In the genomic region with DNA sequence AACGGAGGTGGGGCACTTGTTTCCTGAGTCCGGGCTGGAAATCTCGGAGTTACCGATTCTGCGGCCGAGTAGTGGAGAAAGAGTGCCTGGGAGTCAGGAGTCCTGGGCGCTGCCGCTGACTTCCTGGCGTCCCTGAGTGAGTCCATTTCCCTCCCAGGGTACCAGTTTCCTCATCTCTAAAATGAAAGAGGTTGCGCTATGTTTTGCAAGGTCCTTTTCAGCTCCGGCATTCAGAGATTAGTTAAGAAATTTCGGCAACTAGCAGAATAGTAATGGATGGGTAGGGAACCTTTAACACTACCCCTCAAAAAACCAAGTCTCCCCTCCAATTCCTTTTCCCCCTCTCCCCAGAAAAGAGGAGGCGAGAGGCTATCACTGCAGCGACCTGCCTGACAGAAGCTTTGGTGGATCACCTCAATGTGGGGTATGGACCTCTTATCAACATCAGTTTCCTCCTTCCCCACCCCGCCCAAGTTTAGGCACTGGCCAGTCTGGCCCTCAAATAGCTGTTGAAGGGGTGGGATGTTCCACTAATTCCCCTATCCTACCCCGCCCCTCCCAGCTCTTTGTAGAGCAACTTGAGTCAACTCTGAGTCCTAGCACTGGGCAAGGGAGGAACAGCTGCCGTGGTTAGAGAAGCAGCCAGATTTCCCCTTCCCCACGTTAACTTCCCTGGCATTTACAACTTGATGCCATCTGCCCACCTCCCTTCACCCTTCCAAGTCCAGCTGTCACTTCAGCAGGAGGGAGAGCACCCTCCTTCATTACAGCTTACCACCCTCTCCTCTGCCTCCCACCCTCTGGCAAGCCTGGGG, we compare ENCODE assay signal across 8 cellular contexts. TPM values are rescaled to one million over a fixed set of nuclear protein-coding genes. Genes with fewer than 3 reads are reported as not detected.
DNase-seq lines count a peak whose midpoint lies in the region; ATAC-seq, FAIRE-seq and TF ChIP-seq lines count a peak whose summit lies in the region.

No MANE protein-coding gene starts in this region.

- H3K36me3 Mint-ChIP-seq in IgD-negative memory B cell = no peaks in the 10 kb centered on the region

- peak overlapping the region; percentile 81 for H3K27ac ChIP-seq in HepG2 (ENCODE audit: extremely low read length, insufficient read depth, low read length)
- H3K27ac ChIP-seq in upper lobe of left lung = peak overlapping the region; percentile 93 to 97 (median 94)

- H3K4me3 Mint-ChIP-seq in IgD-negative memory B cell = peak overlapping the region; percentile 88 to 97 (median 94)

- 33% methylated on average over 18 of the region's 18 CpGs for WGBS in HepG2 (ENCODE audit: low lambda C conversion rate)
- WGBS in upper lobe of left lung, 2 donors = 15 to 24% methylated on average over 11 to 18 of the region's 18 CpGs

- H3K27me3 Mint-ChIP-seq in IgD-negative memory B cell = no peaks in the 10 kb centered on the region

- TF ChIP-seq EP300 in HepG2 (IDR thresholded peaks at IDR 0.05; ENCODE audit: low read depth in 2 of 2, low read length in 2 of 2) = no peak
- no peak for TF ChIP-seq EP300 in HepG2 (CRISPR knock-in tag; IDR thresholded peaks at IDR 0.05; ENCODE audit: borderline replicate concordance)
- TF ChIP-seq EP300 in upper lobe of left lung (IDR thresholded peaks at IDR 0.05) = no peak

- H3K9me3 Mint-ChIP-seq in IgD-negative memory B cell = no peaks in the 10 kb centered on the region

- CTCF ChIA-PET in HepG2 (lab: Yijun Ruan, JAX; ENCODE audit: low intra/inter-chr PET ratio, low total read pairs) = no interaction called here

- FAIRE-seq in HepG2 (lab: Jason Lieb, UNC) = no peak

- H4K20me1 ChIP-seq in HepG2 (ENCODE audit: insufficient read depth, low read length) = no peaks in the 10 kb centered on the region

- DNase-seq in GM12865 (ENCODE audit: low read depth) = no peak
- no peak for DNase-seq in adipocyte (ENCODE audit: low read depth)
- no peak for DNase-seq in HepG2 (ENCODE audit: low spot score)
- no peak for DNase-seq in upper lobe of left lung
- no peak for DNase-seq in AG20443 (ENCODE audit: low spot score)

- no peaks in the 10 kb centered on the region for H3K79me2 ChIP-seq in HepG2 (ENCODE audit: insufficient read depth, low read length)

- H3K36me3 ChIP-seq in adipocyte (ENCODE audit: control insufficient read depth, insufficient read depth, low read length, severe bottlenecking) = no peaks in the 10 kb centered on the region
- no peaks in the 10 kb centered on the region; a peak in 1 of 5 replicates for H3K36me3 ChIP-seq in HepG2 (replicated peaks in 1 of 2; ENCODE audit: control insufficient read depth in 1 of 2, insufficient read depth in 2 of 2, low read length in 2 of 2)
- peaks cover 0 to 6% (median 2%) of the 10 kb centered on the region in 4 donors for H3K36me3 ChIP-seq in upper lobe of left lung

- in situ Hi-C loops in HepG2 (cut with HindIII; ENCODE audit: extremely low pct_ligation_motif_present, low pct_unique_long_range_greater_than_20kb) = no loop called here

- no peaks in the 10 kb centered on the region for H3K27me3 ChIP-seq in adipocyte (replicated peaks; ENCODE audit: control insufficient read depth, insufficient read depth, low read length)
- peaks cover 0 to 11% of the 10 kb centered on the region in 2 experiments; a peak in 2 of 5 replicates for H3K27me3 ChIP-seq in HepG2 (ENCODE audit: control insufficient read depth in 1 of 2, insufficient read depth in 2 of 2, low read length in 2 of 2)
- no peaks in the 10 kb centered on the region for H3K27me3 ChIP-seq in upper lobe of left lung

- peak overlapping the region; percentile 79 for H2AFZ ChIP-seq in HepG2 (ENCODE audit: low read length)

- no TSS peak for BruUV-seq in HepG2 (replicated peaks; lab: Mats Ljungman, UMichigan)

- peaks cover 81% of the 10 kb centered on the region for H3K4me1 ChIP-seq in adipocyte (ENCODE audit: control insufficient read depth, insufficient read depth, low read length)
- H3K4me1 ChIP-seq in HepG2 (ENCODE audit: insufficient read depth, low read length) = peaks cover 62% of the 10 kb centered on the region
- H3K4me1 ChIP-seq in upper lobe of left lung = peaks cover 32 to 63% (median 41%) of the 10 kb centered on the region in 4 donors

- H3K9me3 ChIP-seq in adipocyte (ENCODE audit: control insufficient read depth, low read length) (no peaks in the 10 kb centered on the region), HepG2 (ENCODE audit: low read length) (no peaks in the 10 kb centered on the region), upper lobe of left lung (no peaks in the 10 kb centered on the region)

- no peak; the same call in 2 of the 3 replicates for ATAC-seq in HepG2
- peak; percentile 1 to 26 for ATAC-seq in upper lobe of left lung (ENCODE audit: low FRiP score in 2 of 2)
- no peak for ATAC-seq in GM21717 (IDR thresholded peaks at IDR 0.05; ENCODE audit: unreplicated experiment)
- no peak for ATAC-seq in GM18858 (IDR thresholded peaks at IDR 0.05; ENCODE audit: unreplicated experiment)

- H3K4me1 Mint-ChIP-seq in IgD-negative memory B cell = peaks cover 15 to 30% (median 19%) of the 10 kb centered on the region in 3 donors

- peak overlapping the region; percentile 92 to 99 (median 98) for H3K27ac Mint-ChIP-seq in IgD-negative memory B cell

- intact Hi-C loops in HepG2 (cut with micrococcal nuclease; ENCODE audit: unreplicated experiment) = no loop called here

- peak overlapping the region; percentile 72 for H3K4me2 ChIP-seq in HepG2 (ENCODE audit: low read depth, low read length)

- TF ChIP-seq CTCF in GM12865 (IDR thresholded peaks at IDR 0.05; ENCODE audit: insufficient read depth, low read depth, low read length, missing control alignments) (no peak), HepG2 (CRISPR knock-in tag; IDR thresholded peaks at IDR 0.05) (no peak), upper lobe of left lung (IDR thresholded peaks at IDR 0.05) (peak in 1 of 6 experiments; percentile 18)

- H3K4me3 ChIP-seq in GM12865 (ENCODE audit: low read depth, low read length) = peak overlapping the region; percentile 96
- peak overlapping the region; percentile 84 for H3K4me3 ChIP-seq in adipocyte (ENCODE audit: low read length)
- H3K4me3 ChIP-seq in HepG2 (replicated peaks in 1 of 3; ENCODE audit: insufficient read depth in 1 of 3, low read depth in 2 of 3, low read length in 3 of 3) = peak overlapping the region; percentile 77 to 96 (median 84)
- peak overlapping the region; percentile 78 to 97 (median 88) for H3K4me3 ChIP-seq in upper lobe of left lung

- TF ChIP-seq POLR2A in HepG2 (IDR thresholded peaks at IDR 0.05; ENCODE audit: insufficient read depth in 1 of 2, low read depth in 2 of 2, low read length in 2 of 2) (no peak), upper lobe of left lung (IDR thresholded peaks at IDR 0.05) (no peak)

- H3K9ac ChIP-seq in adipocyte (ENCODE audit: low read length) (peak overlapping the region; percentile 89), HepG2 (ENCODE audit: insufficient read depth, low read depth, low read length) (peak overlapping the region; percentile 80)

- no peak for TF ChIP-seq RAD21 in HepG2 (CRISPR knock-in tag; IDR thresholded peaks at IDR 0.05)

- POLR2A ChIA-PET in HepG2 (lab: Yijun Ruan, JAX) = interaction anchor here (1.5 to 4.5 kb wide), 3 partner anchors 10 to 35 kb away, joined by 9 to 38 read pairs (median 15); partner anchors contain the start of genes CD63 and ITGA7

RNA-seq across cellular contexts. Expression of gene BLOC1S1, which starts 0.9 kb away (rescaled TPM):
- polyA plus RNA-seq in IgD-negative memory B cell (174 TPM), HepG2 (2011; rRNA removed) (50.5 and 55.1 TPM in 2 replicates)
- total RNA-seq in HepG2 (2016; rRNA removed; fragmentation: Illumina TruSeq; extraction: Trizol) (95.3 and 99.7 TPM in 2 replicates), upper lobe of left lung (100 to 1,000 TPM in 5 of 6 donors, 10 to 100 TPM in 1; 34.6 to 255 (median 139) TPM)
- total RNA-seq in HepG2 (2016; cell fraction: cytosol; rRNA removed; fragmentation: Illumina TruSeq; extraction: Trizol; ENCODE audit: low read depth) = 118 and 144 TPM in 2 replicates
- total RNA-seq in HepG2 (2016; cell fraction: insoluble cytoplasmic fraction; rRNA removed; fragmentation: Illumina TruSeq; extraction: Trizol) = 97.9 and 110 TPM in 2 replicates
- total RNA-seq in HepG2 (2016; cell fraction: membrane; rRNA removed; fragmentation: Illumina TruSeq; extraction: Trizol) = 102 and 108 TPM in 2 replicates
- total RNA-seq in HepG2 (2016; cell fraction: nucleus; rRNA removed; fragmentation: Illumina TruSeq; extraction: Trizol) = 34.2 and 48.7 TPM in 2 replicates
- 74.9 and 112 TPM in 2 replicates for polyA plus RNA-seq in HepG2 (2011; cell fraction: cytosol; rRNA removed)
- 22.5 and 27.2 TPM in 2 replicates for polyA plus RNA-seq in HepG2 (2011; cell fraction: nucleus; rRNA removed)
- 34.8 and 38.2 TPM in 2 replicates for polyA plus RNA-seq in HepG2 (2012)
- polyA plus RNA-seq in HepG2 (2016; cell fraction: cytosol; fragmentation: Illumina TruSeq; extraction: Trizol; ENCODE audit: low read depth) = 149 and 162 TPM in 2 replicates
- polyA plus RNA-seq in HepG2 (2016; cell fraction: insoluble cytoplasmic fraction; fragmentation: Illumina TruSeq; extraction: Trizol; ENCODE audit: low read depth) = 107 and 112 TPM in 2 replicates
- 91.5 and 100 TPM in 2 replicates for polyA plus RNA-seq in HepG2 (2016; cell fraction: membrane; fragmentation: Illumina TruSeq; extraction: Trizol; ENCODE audit: low read depth)
- polyA plus RNA-seq in HepG2 (2016; cell fraction: nucleus; fragmentation: Illumina TruSeq; extraction: Trizol; ENCODE audit: insufficient read depth, low read depth) = 64.2 and 67.2 TPM in 2 replicates
- 21.9 and 89.7 TPM in 2 replicates for polyA minus RNA-seq in HepG2 (2011; rRNA and poly(A)+ RNA removed; ENCODE audit: low replicate concordance)
- polyA minus RNA-seq in HepG2 (2011; cell fraction: cytosol; rRNA and poly(A)+ RNA removed) = 6.7 and 11.0 TPM in 2 replicates
- polyA minus RNA-seq in HepG2 (2011; cell fraction: nucleus; rRNA and poly(A)+ RNA removed) = 7.8 and 8.2 TPM in 2 replicates

RNA-seq across cellular contexts. Expression of gene RDH5, which starts 3.4 kb away (rescaled TPM):
- 2.2 TPM for polyA plus RNA-seq in IgD-negative memory B cell
- total RNA-seq in HepG2 (2016; rRNA removed; fragmentation: Illumina TruSeq; extraction: Trizol) = 1.0 and 2.6 TPM in 2 replicates
- 1.2 and 1.5 TPM in 2 replicates for total RNA-seq in HepG2 (2016; cell fraction: cytosol; rRNA removed; fragmentation: Illumina TruSeq; extraction: Trizol; ENCODE audit: low read depth)
- 1.2 and 2.6 TPM in 2 replicates for total RNA-seq in HepG2 (2016; cell fraction: insoluble cytoplasmic fraction; rRNA removed; fragmentation: Illumina TruSeq; extraction: Trizol)
- 1.3 and 1.5 TPM in 2 replicates for total RNA-seq in HepG2 (2016; cell fraction: membrane; rRNA removed; fragmentation: Illumina TruSeq; extraction: Trizol)
- total RNA-seq in HepG2 (2016; cell fraction: nucleus; rRNA removed; fragmentation: Illumina TruSeq; extraction: Trizol) = 4.5 and 6.2 TPM in 2 replicates
- 5.7 TPM in 2 replicates for polyA plus RNA-seq in HepG2 (2011; rRNA removed)
- 2.4 and 3.4 TPM in 2 replicates for polyA plus RNA-seq in HepG2 (2011; cell fraction: cytosol; rRNA removed)
- polyA plus RNA-seq in HepG2 (2011; cell fraction: nucleus; rRNA removed) = 17.8 and 19.4 TPM in 2 replicates
- 3.3 and 4.2 TPM in 2 replicates for polyA plus RNA-seq in HepG2 (2012)
- 0.41 and 0.84 TPM in 2 replicates for polyA plus RNA-seq in HepG2 (2016; cell fraction: cytosol; fragmentation: Illumina TruSeq; extraction: Trizol; ENCODE audit: low read depth)
- polyA plus RNA-seq in HepG2 (2016; cell fraction: insoluble cytoplasmic fraction; fragmentation: Illumina TruSeq; extraction: Trizol; ENCODE audit: low read depth) = 0.71 and 0.91 TPM in 2 replicates
- 1.0 and 1.1 TPM in 2 replicates for polyA plus RNA-seq in HepG2 (2016; cell fraction: membrane; fragmentation: Illumina TruSeq; extraction: Trizol; ENCODE audit: low read depth)
- polyA plus RNA-seq in HepG2 (2016; cell fraction: nucleus; fragmentation: Illumina TruSeq; extraction: Trizol; ENCODE audit: insufficient read depth, low read depth) = 9.3 and 11.2 TPM in 2 replicates
- 4.1 and 8.8 TPM in 2 replicates for polyA minus RNA-seq in HepG2 (2011; rRNA and poly(A)+ RNA removed; ENCODE audit: low replicate concordance)
- polyA minus RNA-seq in HepG2 (2011; cell fraction: cytosol; rRNA and poly(A)+ RNA removed) = 0.53 and 0.79 TPM in 2 replicates
- 11.6 and 16.1 TPM in 2 replicates for polyA minus RNA-seq in HepG2 (2011; cell fraction: nucleus; rRNA and poly(A)+ RNA removed)
- 10 to 100 TPM in 1 of 6 donors, 1 to 10 TPM in 5; 3.8 to 37.7 (median 5.6) TPM for total RNA-seq in upper lobe of left lung

RNA-seq across cellular contexts. Expression of gene ITGA7, which starts 9.1 kb away (rescaled TPM):
- polyA plus RNA-seq in IgD-negative memory B cell = 0.13 TPM
- 0.24 and 0.75 TPM in 2 replicates for total RNA-seq in HepG2 (2016; rRNA removed; fragmentation: Illumina TruSeq; extraction: Trizol)
- not detected in 2 replicates for total RNA-seq in HepG2 (2016; cell fraction: cytosol; rRNA removed; fragmentation: Illumina TruSeq; extraction: Trizol; ENCODE audit: low read depth)
- 0.15 and 0.35 TPM in 2 replicates for total RNA-seq in HepG2 (2016; cell fraction: insoluble cytoplasmic fraction; rRNA removed; fragmentation: Illumina TruSeq; extraction: Trizol)
- 0.03 and 0.14 TPM in 2 replicates for total RNA-seq in HepG2 (2016; cell fraction: membrane; rRNA removed; fragmentation: Illumina TruSeq; extraction: Trizol)
- total RNA-seq in HepG2 (2016; cell fraction: nucleus; rRNA removed; fragmentation: Illumina TruSeq; extraction: Trizol) = 1.3 and 1.5 TPM in 2 replicates
- 0.65 and 1.8 TPM in 2 replicates for polyA plus RNA-seq in HepG2 (2011; rRNA removed)
- polyA plus RNA-seq in HepG2 (2011; cell fraction: cytosol; rRNA removed) = 0.16 and 0.28 TPM in 2 replicates
- polyA plus RNA-seq in HepG2 (2011; cell fraction: nucleus; rRNA removed) = 12.1 and 12.6 TPM in 2 replicates
- 1.1 and 1.2 TPM in 2 replicates for polyA plus RNA-seq in HepG2 (2012)
- not detected in 2 replicates for polyA plus RNA-seq in HepG2 (2016; cell fraction: cytosol; fragmentation: Illumina TruSeq; extraction: Trizol; ENCODE audit: low read depth)
- 0.28 TPM in 1 of 2 replicates, not detected in the other for polyA plus RNA-seq in HepG2 (2016; cell fraction: insoluble cytoplasmic fraction; fragmentation: Illumina TruSeq; extraction: Trizol; ENCODE audit: low read depth)
- polyA plus RNA-seq in HepG2 (2016; cell fraction: membrane; fragmentation: Illumina TruSeq; extraction: Trizol; ENCODE audit: low read depth) = not detected in 2 replicates
- polyA plus RNA-seq in HepG2 (2016; cell fraction: nucleus; fragmentation: Illumina TruSeq; extraction: Trizol; ENCODE audit: insufficient read depth, low read depth) = 1.7 and 2.7 TPM in 2 replicates
- 1.4 and 1.9 TPM in 2 replicates for polyA minus RNA-seq in HepG2 (2011; rRNA and poly(A)+ RNA removed; ENCODE audit: low replicate concordance)
- not detected in 2 replicates for polyA minus RNA-seq in HepG2 (2011; cell fraction: cytosol; rRNA and poly(A)+ RNA removed)
- 2.2 and 3.1 TPM in 2 replicates for polyA minus RNA-seq in HepG2 (2011; cell fraction: nucleus; rRNA and poly(A)+ RNA removed)
- total RNA-seq in upper lobe of left lung = 10 to 100 TPM in 3 of 6 donors, 1 to 10 TPM in 3; 4.6 to 30.4 (median 9.0) TPM

RNA-seq across cellular contexts. Expression of gene CD63, which starts 12.0 kb away (rescaled TPM):
- polyA plus RNA-seq in IgD-negative memory B cell = 171 TPM
- total RNA-seq in HepG2 (2016; rRNA removed; fragmentation: Illumina TruSeq; extraction: Trizol) = 134 and 277 TPM in 2 replicates
- 129 and 132 TPM in 2 replicates for total RNA-seq in HepG2 (2016; cell fraction: cytosol; rRNA removed; fragmentation: Illumina TruSeq; extraction: Trizol; ENCODE audit: low read depth)
- 128 and 284 TPM in 2 replicates for total RNA-seq in HepG2 (2016; cell fraction: insoluble cytoplasmic fraction; rRNA removed; fragmentation: Illumina TruSeq; extraction: Trizol)
- total RNA-seq in HepG2 (2016; cell fraction: membrane; rRNA removed; fragmentation: Illumina TruSeq; extraction: Trizol) = 138 and 152 TPM in 2 replicates
- 203 and 224 TPM in 2 replicates for total RNA-seq in HepG2 (2016; cell fraction: nucleus; rRNA removed; fragmentation: Illumina TruSeq; extraction: Trizol)
- polyA plus RNA-seq in HepG2 (2011; rRNA removed) = 211 and 234 TPM in 2 replicates
- 424 and 444 TPM in 2 replicates for polyA plus RNA-seq in HepG2 (2011; cell fraction: cytosol; rRNA removed)
- 140 and 196 TPM in 2 replicates for polyA plus RNA-seq in HepG2 (2011; cell fraction: nucleus; rRNA removed)
- 226 and 283 TPM in 2 replicates for polyA plus RNA-seq in HepG2 (2012)
- 186 and 213 TPM in 2 replicates for polyA plus RNA-seq in HepG2 (2016; cell fraction: cytosol; fragmentation: Illumina TruSeq; extraction: Trizol; ENCODE audit: low read depth)
- 153 and 161 TPM in 2 replicates for polyA plus RNA-seq in HepG2 (2016; cell fraction: insoluble cytoplasmic fraction; fragmentation: Illumina TruSeq; extraction: Trizol; ENCODE audit: low read depth)
- polyA plus RNA-seq in HepG2 (2016; cell fraction: membrane; fragmentation: Illumina TruSeq; extraction: Trizol; ENCODE audit: low read depth) = 149 and 167 TPM in 2 replicates
- polyA plus RNA-seq in HepG2 (2016; cell fraction: nucleus; fragmentation: Illumina TruSeq; extraction: Trizol; ENCODE audit: insufficient read depth, low read depth) = 381 and 422 TPM in 2 replicates
- polyA minus RNA-seq in HepG2 (2011; rRNA and poly(A)+ RNA removed; ENCODE audit: low replicate concordance) = 159 and 211 TPM in 2 replicates
- 94.7 and 99.2 TPM in 2 replicates for polyA minus RNA-seq in HepG2 (2011; cell fraction: cytosol; rRNA and poly(A)+ RNA removed)
- polyA minus RNA-seq in HepG2 (2011; cell fraction: nucleus; rRNA and poly(A)+ RNA removed) = 47.0 and 55.9 TPM in 2 replicates
- total RNA-seq in upper lobe of left lung = 1,000 to 10,000 TPM in 3 of 6 donors, 100 to 1,000 TPM in 3; 399 to 1,448 (median 972) TPM

RNA-seq across cellular contexts. Expression of gene GDF11, which starts 26.1 kb away (rescaled TPM):
- polyA plus RNA-seq in IgD-negative memory B cell (1.1 TPM), HepG2 (2011; rRNA removed) (0.63 and 1.0 TPM in 2 replicates)
- total RNA-seq in HepG2 (2016; rRNA removed; fragmentation: Illumina TruSeq; extraction: Trizol) (1.4 and 1.5 TPM in 2 replicates), upper lobe of left lung (1 to 10 TPM; 1.0 to 6.8 (median 2.3) TPM)
- total RNA-seq in HepG2 (2016; cell fraction: cytosol; rRNA removed; fragmentation: Illumina TruSeq; extraction: Trizol; ENCODE audit: low read depth) = 5.4 and 5.8 TPM in 2 replicates
- 0.56 and 1.8 TPM in 2 replicates for total RNA-seq in HepG2 (2016; cell fraction: insoluble cytoplasmic fraction; rRNA removed; fragmentation: Illumina TruSeq; extraction: Trizol)
- total RNA-seq in HepG2 (2016; cell fraction: membrane; rRNA removed; fragmentation: Illumina TruSeq; extraction: Trizol) = 6.1 and 6.4 TPM in 2 replicates
- 0.53 and 1.2 TPM in 2 replicates for total RNA-seq in HepG2 (2016; cell fraction: nucleus; rRNA removed; fragmentation: Illumina TruSeq; extraction: Trizol)
- polyA plus RNA-seq in HepG2 (2011; cell fraction: cytosol; rRNA removed) = 0.85 and 1.1 TPM in 2 replicates
- 0.83 and 1.1 TPM in 2 replicates for polyA plus RNA-seq in HepG2 (2011; cell fraction: nucleus; rRNA removed)
- 0.56 and 1.0 TPM in 2 replicates for polyA plus RNA-seq in HepG2 (2012)
- polyA plus RNA-seq in HepG2 (2016; cell fraction: cytosol; fragmentation: Illumina TruSeq; extraction: Trizol; ENCODE audit: low read depth) = 14.3 and 14.9 TPM in 2 replicates
- polyA plus RNA-seq in HepG2 (2016; cell fraction: insoluble cytoplasmic fraction; fragmentation: Illumina TruSeq; extraction: Trizol; ENCODE audit: low read depth) = 2.1 and 3.0 TPM in 2 replicates
- 11.3 and 12.5 TPM in 2 replicates for polyA plus RNA-seq in HepG2 (2016; cell fraction: membrane; fragmentation: Illumina TruSeq; extraction: Trizol; ENCODE audit: low read depth)
- 2.0 and 2.7 TPM in 2 replicates for polyA plus RNA-seq in HepG2 (2016; cell fraction: nucleus; fragmentation: Illumina TruSeq; extraction: Trizol; ENCODE audit: insufficient read depth, low read depth)
- polyA minus RNA-seq in HepG2 (2011; rRNA and poly(A)+ RNA removed; ENCODE audit: low replicate concordance) = 1.8 and 14.3 TPM in 2 replicates
- polyA minus RNA-seq in HepG2 (2011; cell fraction: cytosol; rRNA and poly(A)+ RNA removed) = 0.18 and 0.49 TPM in 2 replicates
- 0.90 and 0.99 TPM in 2 replicates for polyA minus RNA-seq in HepG2 (2011; cell fraction: nucleus; rRNA and poly(A)+ RNA removed)

Comparison
In these comparisons a context has a peak if more than half of its experiments do, and no peak if none do; other contexts are left out.
1. ATAC-seq: peak in upper lobe of left lung (2 of 2); none in HepG2 (single experiment), GM21717 (single experiment) and GM18858 (single experiment).
2. Peak in every context shown above with its lines, with median percentiles within 50 percentile points of each other: H3K4me3 ChIP-seq.